Comparison of ENCODE assay signal across 14 cellular contexts in the genomic region with DNA sequence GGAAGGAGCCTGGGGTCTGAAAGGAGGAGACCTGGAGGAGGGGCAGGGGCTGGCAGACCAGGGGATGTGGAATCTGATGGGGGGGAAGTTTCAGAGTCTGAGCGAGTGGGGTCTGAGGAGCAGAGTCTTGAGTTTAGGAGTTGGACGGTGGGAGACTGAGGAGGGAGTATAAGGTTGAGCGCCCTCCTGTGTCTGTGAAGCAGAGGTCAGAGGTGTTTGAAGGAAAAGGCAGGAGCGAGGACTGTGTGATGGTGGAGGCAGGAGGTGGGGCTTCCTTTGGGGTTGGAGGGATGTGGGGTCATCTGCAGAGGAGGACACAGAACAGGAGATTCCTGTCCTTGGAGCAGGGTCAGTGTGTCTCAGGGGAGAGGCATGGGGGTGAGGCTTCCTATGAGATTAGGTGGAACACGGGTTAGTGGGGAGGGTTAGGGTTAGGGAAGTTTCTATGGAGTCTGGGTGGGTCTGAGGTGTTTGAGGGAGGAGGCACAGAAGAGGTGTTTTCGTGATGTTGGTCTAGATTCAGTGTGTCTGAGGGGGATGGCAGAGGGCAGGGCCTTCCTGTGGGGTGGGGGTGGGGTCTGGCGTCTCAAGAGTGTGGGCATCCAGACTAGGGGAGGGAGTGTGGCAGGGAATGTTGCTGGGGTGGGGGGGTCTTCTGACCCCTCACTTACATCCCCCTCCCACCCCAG. TPM values are rescaled to one million over a fixed set of nuclear protein-coding genes. Genes with fewer than 3 reads are reported as not detected.
A peak's percentile ranks its signal among the peaks of the same experiment; 100 is the strongest.
DNase-seq lines count a peak whose midpoint lies in the region; ATAC-seq and TF ChIP-seq lines count a peak whose summit lies in the region.
"Had no signal": no experiment of that assay in that cellular context is flagged by ENCODE, and none has a peak within 500 bp of the region (broad histone marks: within the 10 kb centered on the region; RNA-seq: fewer than 3 reads in every experiment).

No MANE protein-coding gene starts in this region.

- in situ Hi-C loops in G401 (cut with HindIII; ENCODE audit: low sequenced_read_pairs) = no loop called here

- CTCF ChIA-PET in activated naive CD4-positive, alpha-beta T cell treated with anti-CD3 and anti-CD28 coated beads for 36 hours (lab: Charles Lee) = no interaction called here

- intact Hi-C loops in activated naive CD4-positive, alpha-beta T cell treated with anti-CD3 and anti-CD28 coated beads for 36 hours (cut with micrococcal nuclease) = loop anchor here (1.0 kb wide), 1 partner anchor 40 kb away; no protein-coding TSS in a partner anchor

- H3K4me3 Mint-ChIP-seq in activated naive CD4-positive, alpha-beta T cell treated with anti-CD3 and anti-CD28 coated beads for 36 hours = no peak overlapping the region
- no peak overlapping the region for H3K4me3 Mint-ChIP-seq in stimulated activated effector memory CD8-positive, alpha-beta T cell treated with anti-CD3 and anti-CD28 coated beads, Interleukin-12 subunit alpha, Interleukin-12 subunit beta, amount 100 ng/mL, for 72 hours
- H3K4me3 Mint-ChIP-seq: naive thymus-derived CD8-positive, alpha-beta T cell had no signal

- DNase-seq in activated naive CD4-positive, alpha-beta T cell treated with anti-CD3 and anti-CD28 coated beads for 36 hours = peak; percentile 32
- no peak for DNase-seq in activated naive CD4-positive, alpha-beta T cell (lab: John Stamatoyannopoulos, UW)
- DNase-seq in NB4 (ENCODE audit: low read depth) (peak; percentile 46), cerebellar cortex (ENCODE audit: low spot score) (peak; percentile 24), G401 (ENCODE audit: low spot score) (no peak)
- no peak for DNase-seq in stimulated activated effector memory CD8-positive, alpha-beta T cell treated with anti-CD3 and anti-CD28 coated beads, Interleukin-12 subunit alpha, Interleukin-12 subunit beta, amount 100 ng/mL, for 72 hours (ENCODE audit: low spot score in 2 of 2)
- DNase-seq in stimulated activated naive CD4-positive, alpha-beta T cell (lab: John Stamatoyannopoulos, UW) = no peak
- DNase-seq: naive thymus-derived CD8-positive, alpha-beta T cell; NCI-H187 treated with DMSO at 0.1 percent for 48 hours; SIG-M5; stimulated activated CD4-positive, alpha-beta T cell treated with anti-CD3 and anti-CD28 coated beads, Interleukin-2, amount 100 ng/mL, for 24 hours had no signal

- TF ChIP-seq CTCF in NB4 (IDR thresholded peaks at IDR 0.05; ENCODE audit: low read depth, low read length) = peak; percentile 23

- peaks cover 15% of the 10 kb centered on the region for H3K27me3 Mint-ChIP-seq in activated naive CD4-positive, alpha-beta T cell treated with anti-CD3 and anti-CD28 coated beads for 36 hours (ENCODE audit: low read depth)

- ATAC-seq in stimulated activated effector memory CD8-positive, alpha-beta T cell treated with anti-CD3 and anti-CD28 coated beads, Interleukin-12 subunit alpha, Interleukin-12 subunit beta, amount 100 ng/mL, for 72 hours = peak; percentile 76
- no peak for ATAC-seq in HG03521 (IDR thresholded peaks at IDR 0.05; ENCODE audit: unreplicated experiment)
- ATAC-seq: naive thymus-derived CD8-positive, alpha-beta T cell had no signal

- H3K9me3 Mint-ChIP-seq in activated naive CD4-positive, alpha-beta T cell treated with anti-CD3 and anti-CD28 coated beads for 36 hours = no peaks in the 10 kb centered on the region
- H3K9me3 Mint-ChIP-seq in stimulated activated effector memory CD8-positive, alpha-beta T cell treated with anti-CD3 and anti-CD28 coated beads, Interleukin-12 subunit alpha, Interleukin-12 subunit beta, amount 100 ng/mL, for 72 hours = no peaks in the 10 kb centered on the region

- H3K4me3 ChIP-seq in NB4 (ENCODE audit: low read depth, low read length) = no peak overlapping the region
- H3K4me3 ChIP-seq: BLaER1 had no signal

- no peak overlapping the region for H3K27ac Mint-ChIP-seq in activated naive CD4-positive, alpha-beta T cell treated with anti-CD3 and anti-CD28 coated beads for 36 hours
- H3K27ac Mint-ChIP-seq in stimulated activated effector memory CD8-positive, alpha-beta T cell treated with anti-CD3 and anti-CD28 coated beads, Interleukin-12 subunit alpha, Interleukin-12 subunit beta, amount 100 ng/mL, for 72 hours = peak overlapping the region; percentile 79

- H3K36me3 Mint-ChIP-seq in activated naive CD4-positive, alpha-beta T cell treated with anti-CD3 and anti-CD28 coated beads for 36 hours (ENCODE audit: low read depth) = no peaks in the 10 kb centered on the region
- peaks cover 61% of the 10 kb centered on the region for H3K36me3 Mint-ChIP-seq in stimulated activated effector memory CD8-positive, alpha-beta T cell treated with anti-CD3 and anti-CD28 coated beads, Interleukin-12 subunit alpha, Interleukin-12 subunit beta, amount 100 ng/mL, for 72 hours

- no peak for TF ChIP-seq POLR2A in NB4 (IDR thresholded peaks at IDR 0.05; ENCODE audit: extremely low read depth, insufficient read length)

- H3K4me1 Mint-ChIP-seq in activated naive CD4-positive, alpha-beta T cell treated with anti-CD3 and anti-CD28 coated beads for 36 hours (ENCODE audit: low read depth) = no peaks in the 10 kb centered on the region
- H3K4me1 Mint-ChIP-seq in stimulated activated effector memory CD8-positive, alpha-beta T cell treated with anti-CD3 and anti-CD28 coated beads, Interleukin-12 subunit alpha, Interleukin-12 subunit beta, amount 100 ng/mL, for 72 hours = peaks cover 17% of the 10 kb centered on the region

RNA-seq across cellular contexts. Expression of gene RYR1, which starts 8.3 kb away (rescaled TPM):
- total RNA-seq in activated naive CD4-positive, alpha-beta T cell treated with anti-CD3 and anti-CD28 coated beads for 36 hours = 1 to 10 TPM in 1 of 2 experiments, under 1 TPM in 1; 0.96 to 1.6 TPM
- 0.27 and 0.31 TPM in 2 replicates for total RNA-seq in G401 (2014; rRNA removed; shearing (Covaris generic))
- total RNA-seq: dermis microvascular lymphatic vessel endothelial cell had no signal

RNA-seq across cellular contexts. Expression of gene RASGRP4, which starts 15.8 kb away (rescaled TPM):
- under 1 TPM; 0.30 to 0.41 TPM for total RNA-seq in activated naive CD4-positive, alpha-beta T cell treated with anti-CD3 and anti-CD28 coated beads for 36 hours
- not detected in 2 replicates for total RNA-seq in G401 (2014; rRNA removed; shearing (Covaris generic))
- total RNA-seq: dermis microvascular lymphatic vessel endothelial cell; naive thymus-derived CD8-positive, alpha-beta T cell had no signal

RNA-seq across cellular contexts. Expression of gene FAM98C, which starts 38.9 kb away (rescaled TPM):
- 10 to 100 TPM; 21.5 to 27.0 TPM for total RNA-seq in activated naive CD4-positive, alpha-beta T cell treated with anti-CD3 and anti-CD28 coated beads for 36 hours
- 15.9 and 23.5 TPM in 2 replicates for total RNA-seq in G401 (2014; rRNA removed; shearing (Covaris generic))

RNA-seq across cellular contexts. Expression of gene SPRED3, which starts 53.3 kb away (rescaled TPM):
- 1 to 10 TPM; 1.6 to 1.7 TPM for total RNA-seq in activated naive CD4-positive, alpha-beta T cell treated with anti-CD3 and anti-CD28 coated beads for 36 hours
- total RNA-seq in G401 (2014; rRNA removed; shearing (Covaris generic)) = 2.0 and 6.8 TPM in 2 replicates

RNA-seq across cellular contexts. Expression of gene GGN, which starts 54.0 kb away (rescaled TPM):
- under 1 TPM; 0.26 to 0.40 TPM for total RNA-seq in activated naive CD4-positive, alpha-beta T cell treated with anti-CD3 and anti-CD28 coated beads for 36 hours
- 0.78 TPM in 1 of 2 replicates, not detected in the other for total RNA-seq in G401 (2014; rRNA removed; shearing (Covaris generic))
- total RNA-seq: naive thymus-derived CD8-positive, alpha-beta T cell had no signal

Comparison
In these comparisons a context has a peak if more than half of its experiments do, and no peak if none do; other contexts are left out.
1. DNase-seq: peak in activated naive CD4-positive, alpha-beta T cell treated with anti-CD3 and anti-CD28 coated beads for 36 hours (single experiment), NB4 (single experiment) and cerebellar cortex (single experiment); none in activated naive CD4-positive, alpha-beta T cell (0 of 4), stimulated activated effector memory CD8-positive, alpha-beta T cell treated with anti-CD3 and anti-CD28 coated beads, Interleukin-12 subunit alpha, Interleukin-12 subunit beta, amount 100 ng/mL, for 72 hours (0 of 2), G401 (single experiment) and stimulated activated naive CD4-positive, alpha-beta T cell (0 of 6).